8 cellular contexts compared by ENCODE assay signal in genomic region chr20:50283922-50284810, GRCh38.
DNase-seq lines count a peak whose midpoint lies in the region; ATAC-seq and TF ChIP-seq lines count a peak whose summit lies in the region.

No MANE protein-coding gene starts in this region.

- no peak for TF ChIP-seq CTCF in tibial artery (IDR thresholded peaks at IDR 0.05)

- peaks cover 8 to 61% (median 44%) of the 10 kb centered on the region in 4 donors for H3K4me1 ChIP-seq in tibial artery

- peaks cover 29% of the 10 kb centered on the region for H3K4me1 Mint-ChIP-seq in activated CD4-positive, alpha-beta T cell treated with anti-CD3 and anti-CD28 coated beads, Interleukin-2, amount 10 ng/mL, durations not matched to agents 24 days and 14 days
- peaks cover 26% of the 10 kb centered on the region for H3K4me1 Mint-ChIP-seq in activated CD4-positive, alpha-beta T cell treated with anti-CD3 and anti-CD28 coated beads, Interleukin-2, amount 10 ng/mL, durations not matched to agents 7 days and 5 days
- H3K4me1 Mint-ChIP-seq in activated T-helper 1 cell treated with anti-CD3 and anti-CD28 coated beads, Interleukin-12 subunit alpha, Interleukin-12 subunit beta, Interleukin-2, Interleukin-4 antibody, amounts not matched to agents 30 ng/mL and 10 ng/mL and 1 ng/mL, durations not matched to agents 14 hours and 24 hours and 36 hours (ENCODE audit: low read depth), result peaks cover 31% of the 10 kb centered on the region

- POLR2A ChIA-PET in activated CD4-positive, alpha-beta T cell treated with anti-CD3 and anti-CD28 coated beads, Interleukin-2, amount 10 ng/mL, durations not matched to agents 7 days and 5 days (lab: Charles Lee), result no interaction called here

- DNase-seq in activated CD4-positive, alpha-beta T cell treated with anti-CD3 and anti-CD28 coated beads, Interleukin-2, amount 10 ng/mL, durations not matched to agents 24 days and 14 days, result no peak
- no peak for DNase-seq in activated CD4-positive, alpha-beta T cell treated with anti-CD3 and anti-CD28 coated beads, Interleukin-2, amount 10 ng/mL, durations not matched to agents 7 days and 5 days
- no peak for DNase-seq in activated T-helper 1 cell treated with anti-CD3 and anti-CD28 coated beads, Interleukin-12 subunit alpha, Interleukin-12 subunit beta, Interleukin-2, Interleukin-4 antibody, amounts not matched to agents 30 ng/mL and 10 ng/mL and 1 ng/mL, durations not matched to agents 14 hours and 24 hours and 36 hours (ENCODE audit: low spot score)
- DNase-seq in left colon, result no peak
- peak; percentile 69 to 90 for DNase-seq in tibial artery
- DNase-seq in NCI-H1048 (lab: John Stamatoyannopoulos, UW), result no peak

- H3K9me3 Mint-ChIP-seq in activated CD4-positive, alpha-beta T cell treated with anti-CD3 and anti-CD28 coated beads, Interleukin-2, amount 10 ng/mL, durations not matched to agents 24 days and 14 days, result no peaks in the 10 kb centered on the region
- no peaks in the 10 kb centered on the region for H3K9me3 Mint-ChIP-seq in activated CD4-positive, alpha-beta T cell treated with anti-CD3 and anti-CD28 coated beads, Interleukin-2, amount 10 ng/mL, durations not matched to agents 7 days and 5 days
- H3K9me3 Mint-ChIP-seq in activated T-helper 1 cell treated with anti-CD3 and anti-CD28 coated beads, Interleukin-12 subunit alpha, Interleukin-12 subunit beta, Interleukin-2, Interleukin-4 antibody, amounts not matched to agents 30 ng/mL and 10 ng/mL and 1 ng/mL, durations not matched to agents 14 hours and 24 hours and 36 hours, result no peaks in the 10 kb centered on the region

- H3K36me3 ChIP-seq in tibial artery, result no peaks in the 10 kb centered on the region

- H3K4me3 Mint-ChIP-seq in activated CD4-positive, alpha-beta T cell treated with anti-CD3 and anti-CD28 coated beads, Interleukin-2, amount 10 ng/mL, durations not matched to agents 24 days and 14 days, result peak overlapping the region; percentile 44
- no peak overlapping the region for H3K4me3 Mint-ChIP-seq in activated CD4-positive, alpha-beta T cell treated with anti-CD3 and anti-CD28 coated beads, Interleukin-2, amount 10 ng/mL, durations not matched to agents 7 days and 5 days
- H3K4me3 Mint-ChIP-seq in activated T-helper 1 cell treated with anti-CD3 and anti-CD28 coated beads, Interleukin-12 subunit alpha, Interleukin-12 subunit beta, Interleukin-2, Interleukin-4 antibody, amounts not matched to agents 30 ng/mL and 10 ng/mL and 1 ng/mL, durations not matched to agents 14 hours and 24 hours and 36 hours, result no peak overlapping the region

- H3K4me3 ChIP-seq in tibial artery, result no peak overlapping the region

- CTCF ChIA-PET in activated CD4-positive, alpha-beta T cell treated with anti-CD3 and anti-CD28 coated beads, Interleukin-2, amount 10 ng/mL, durations not matched to agents 7 days and 5 days (lab: Charles Lee), result interaction anchor here (0.6 to 3.0 kb wide), 7 partner anchors 10 to 71 kb away, joined by 3 to 15 read pairs (median 6); no protein-coding TSS in a partner anchor

- H3K9me3 ChIP-seq in tibial artery, result no peaks in the 10 kb centered on the region

- H3K27me3 ChIP-seq in tibial artery, result no peaks in the 10 kb centered on the region

- ATAC-seq in left colon (peak; percentile 55), HG02588 (IDR thresholded peaks at IDR 0.05; ENCODE audit: unreplicated experiment) (no peak), HG02571 (IDR thresholded peaks at IDR 0.05; ENCODE audit: unreplicated experiment) (no peak)

- peaks cover 4% of the 10 kb centered on the region for H3K27me3 Mint-ChIP-seq in activated CD4-positive, alpha-beta T cell treated with anti-CD3 and anti-CD28 coated beads, Interleukin-2, amount 10 ng/mL, durations not matched to agents 24 days and 14 days
- H3K27me3 Mint-ChIP-seq in activated CD4-positive, alpha-beta T cell treated with anti-CD3 and anti-CD28 coated beads, Interleukin-2, amount 10 ng/mL, durations not matched to agents 7 days and 5 days, result peaks cover 2% of the 10 kb centered on the region
- H3K27me3 Mint-ChIP-seq in activated T-helper 1 cell treated with anti-CD3 and anti-CD28 coated beads, Interleukin-12 subunit alpha, Interleukin-12 subunit beta, Interleukin-2, Interleukin-4 antibody, amounts not matched to agents 30 ng/mL and 10 ng/mL and 1 ng/mL, durations not matched to agents 14 hours and 24 hours and 36 hours (ENCODE audit: insufficient read depth), result peaks cover 12% of the 10 kb centered on the region

- H3K27ac ChIP-seq in tibial artery, result peak overlapping the region; percentile 77 to 89

- H3K27ac Mint-ChIP-seq in activated CD4-positive, alpha-beta T cell treated with anti-CD3 and anti-CD28 coated beads, Interleukin-2, amount 10 ng/mL, durations not matched to agents 24 days and 14 days, result peak overlapping the region; percentile 85
- H3K27ac Mint-ChIP-seq in activated CD4-positive, alpha-beta T cell treated with anti-CD3 and anti-CD28 coated beads, Interleukin-2, amount 10 ng/mL, durations not matched to agents 7 days and 5 days, result no peak overlapping the region
- peak overlapping the region; percentile 82 for H3K27ac Mint-ChIP-seq in activated T-helper 1 cell treated with anti-CD3 and anti-CD28 coated beads, Interleukin-12 subunit alpha, Interleukin-12 subunit beta, Interleukin-2, Interleukin-4 antibody, amounts not matched to agents 30 ng/mL and 10 ng/mL and 1 ng/mL, durations not matched to agents 14 hours and 24 hours and 36 hours

- no peaks in the 10 kb centered on the region for H3K36me3 Mint-ChIP-seq in activated CD4-positive, alpha-beta T cell treated with anti-CD3 and anti-CD28 coated beads, Interleukin-2, amount 10 ng/mL, durations not matched to agents 24 days and 14 days (ENCODE audit: low read depth)
- H3K36me3 Mint-ChIP-seq in activated CD4-positive, alpha-beta T cell treated with anti-CD3 and anti-CD28 coated beads, Interleukin-2, amount 10 ng/mL, durations not matched to agents 7 days and 5 days (ENCODE audit: low read depth), result no peaks in the 10 kb centered on the region
- no peaks in the 10 kb centered on the region for H3K36me3 Mint-ChIP-seq in activated T-helper 1 cell treated with anti-CD3 and anti-CD28 coated beads, Interleukin-12 subunit alpha, Interleukin-12 subunit beta, Interleukin-2, Interleukin-4 antibody, amounts not matched to agents 30 ng/mL and 10 ng/mL and 1 ng/mL, durations not matched to agents 14 hours and 24 hours and 36 hours (ENCODE audit: low read depth)

- intact Hi-C loops in activated CD4-positive, alpha-beta T cell treated with anti-CD3 and anti-CD28 coated beads, Interleukin-2, amount 10 ng/mL, durations not matched to agents 24 days and 14 days (cut with micrococcal nuclease), result loop anchor here (10.0 kb wide), 1 partner anchor 89 kb away; the partner anchor contains the start of gene CEBPB
- intact Hi-C loops in activated T-helper 1 cell treated with anti-CD3 and anti-CD28 coated beads, Interleukin-12 subunit alpha, Interleukin-12 subunit beta, Interleukin-2, Interleukin-4 antibody, amounts not matched to agents 30 ng/mL and 10 ng/mL and 1 ng/mL, durations not matched to agents 14 hours and 24 hours and 36 hours (cut with micrococcal nuclease), result no loop called here
- intact Hi-C loops in left colon (cut with DNase I, micrococcal nuclease), result no loop called here
- intact Hi-C loops in tibial artery (cut with DNase I; ENCODE audit: low total_unique reads), result no loop called here

Comparison
In these comparisons a context has a peak if more than half of its experiments do, and no peak if none do; other contexts are left out.
1. DNase-seq: peak in tibial artery (2 of 2); none in activated CD4-positive, alpha-beta T cell treated with anti-CD3 and anti-CD28 coated beads, Interleukin-2, amount 10 ng/mL, durations not matched to agents 24 days and 14 days (single experiment), activated CD4-positive, alpha-beta T cell treated with anti-CD3 and anti-CD28 coated beads, Interleukin-2, amount 10 ng/mL, durations not matched to agents 7 days and 5 days (single experiment), activated T-helper 1 cell treated with anti-CD3 and anti-CD28 coated beads, Interleukin-12 subunit alpha, Interleukin-12 subunit beta, Interleukin-2, Interleukin-4 antibody, amounts not matched to agents 30 ng/mL and 10 ng/mL and 1 ng/mL, durations not matched to agents 14 hours and 24 hours and 36 hours (single experiment), left colon (0 of 2) and NCI-H1048 (single experiment).